In the genomic region with DNA sequence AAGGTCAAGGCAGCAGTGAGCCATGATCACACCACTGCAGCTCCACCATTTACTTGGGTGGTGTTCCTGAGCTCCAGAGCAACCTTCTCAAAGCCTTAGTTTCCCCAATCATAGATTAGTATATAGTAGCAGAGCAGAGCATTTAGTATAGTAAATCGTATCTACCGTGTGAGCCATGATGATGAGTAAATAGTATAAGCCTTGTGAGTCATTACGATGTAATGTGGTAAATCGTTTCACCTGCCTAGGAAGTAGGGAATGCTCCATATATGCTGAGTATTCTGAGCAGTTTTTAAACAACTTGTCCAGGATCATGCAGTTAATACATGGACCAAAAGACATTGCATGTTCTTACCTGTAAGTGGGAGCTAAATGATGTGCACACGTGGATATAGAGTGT, we compare ENCODE assay signal across 1 cellular context.
TF ChIP-seq lines count a peak whose summit lies in the region.

No MANE protein-coding gene starts in this region.

TF ChIP-seq in HEK293, 187 proteins besides CTCF, POLR2A, EP300 and RAD21 (continued from another document):
- TF ChIP-seq ZNF280D (tag by site-specific recombination; IDR thresholded peaks at IDR 0.05): no peak
- TF ChIP-seq ZFHX2 (tag by site-specific recombination; conservative IDR thresholded peaks at IDR 0.05): no peak
- no peak for TF ChIP-seq PRDM1 (tag by site-specific recombination; IDR thresholded peaks at IDR 0.05)
- TF ChIP-seq ZNF639 (tag by site-specific recombination; IDR thresholded peaks at IDR 0.05): no peak
